19 cellular contexts compared by ENCODE assay signal in genomic region chr9:108709922-108710321, GRCh38.
DNase-seq lines count a peak whose midpoint lies in the region; ATAC-seq and TF ChIP-seq lines count a peak whose summit lies in the region.
"Had no signal": no experiment of that assay in that cellular context is flagged by ENCODE, and none has a peak within 500 bp of the region (broad histone marks: within the 10 kb centered on the region; RNA-seq: fewer than 3 reads in every experiment).

No MANE protein-coding gene starts in this region.

- no peaks in the 10 kb centered on the region for H3F3A ChIP-seq in neural progenitor cell (ENCODE audit: low read depth)

- H3K4me3 Mint-ChIP-seq in neural progenitor cell, result no peak overlapping the region
- H3K4me3 Mint-ChIP-seq: B cell, CD14-positive monocyte had no signal

- H2AFZ ChIP-seq in neural progenitor cell (replicated peaks), result no peak overlapping the region

- H3K4me2 ChIP-seq in neural progenitor cell, result no peak overlapping the region

- H3K79me2 ChIP-seq in neural progenitor cell (ENCODE audit: low read depth), result no peaks in the 10 kb centered on the region

- H3K27me3 Mint-ChIP-seq in neural progenitor cell (ENCODE audit: insufficient read depth, low read depth), result peaks cover 3% of the 10 kb centered on the region

- WGBS in suprapubic skin, result 62% methylated on average over 1 of the region's 1 CpG

- no peaks in the 10 kb centered on the region for H3K27me3 ChIP-seq in suprapubic skin
- no peaks in the 10 kb centered on the region for H3K27me3 ChIP-seq in neural progenitor cell

- peaks cover 5% of the 10 kb centered on the region for H3K9me3 Mint-ChIP-seq in neural progenitor cell

- TF ChIP-seq POLR2A in suprapubic skin (IDR thresholded peaks at IDR 0.05), result no peak

- no peak overlapping the region for H3K27ac Mint-ChIP-seq in neural progenitor cell
- H3K27ac Mint-ChIP-seq: B cell, CD14-positive monocyte had no signal

- no peaks in the 10 kb centered on the region for H4K20me1 ChIP-seq in neural progenitor cell (ENCODE audit: low read depth)

- H3K9me3 ChIP-seq in suprapubic skin (no peaks in the 10 kb centered on the region), neural progenitor cell (ENCODE audit: low read depth) (no peaks in the 10 kb centered on the region)

- no peak for TF ChIP-seq EP300 in suprapubic skin (IDR thresholded peaks at IDR 0.05)

- H3K4me1 ChIP-seq in suprapubic skin (peaks cover 22% of the 10 kb centered on the region), neural progenitor cell (no peaks in the 10 kb centered on the region)

- H3K9ac ChIP-seq in neural progenitor cell, result no peak overlapping the region

- H3K4me3 ChIP-seq in suprapubic skin, result no peak overlapping the region
- H3K4me3 ChIP-seq in neural progenitor cell, result no peak overlapping the region
- H3K4me3 ChIP-seq: SK-N-MC had no signal

- TF ChIP-seq CTCF in 22Rv1 (IDR thresholded peaks at IDR 0.05), result no peak
- no peak for TF ChIP-seq CTCF in suprapubic skin (IDR thresholded peaks at IDR 0.05)
- no peak for TF ChIP-seq CTCF in neural progenitor cell (IDR thresholded peaks at IDR 0.05)

- H3K27ac ChIP-seq in 22Rv1 (peak overlapping the region; percentile 87), caudate nucleus (ENCODE audit: low read depth, low read length) (peak overlapping the region; percentile 94), suprapubic skin (peak overlapping the region; percentile 51), neural progenitor cell (no peak overlapping the region)
- H3K27ac ChIP-seq: SK-N-MC had no signal

- H3K4me1 Mint-ChIP-seq in neural progenitor cell, result peaks cover 4% of the 10 kb centered on the region
- H3K4me1 Mint-ChIP-seq: B cell had no signal

- no peak for ATAC-seq in HG02981 (IDR thresholded peaks at IDR 0.05; ENCODE audit: unreplicated experiment)

- DNase-seq in caudate nucleus (lab: John Stamatoyannopoulos, UW) (peak in 1 of 61 donors; percentile 14), midbrain (lab: John Stamatoyannopoulos, UW) (peak; percentile 61), suprapubic skin (ENCODE audit: low spot score in 2 of 2) (no peak), NCI-H1092 (lab: John Stamatoyannopoulos, UW) (no peak), neural progenitor cell (ENCODE audit: low spot score) (no peak), NCI-H1417 treated with DMSO at 0.1 percent for 48 hours (lab: John Stamatoyannopoulos, UW) (no peak)
- DNase-seq: DMS79, Karpas-422, NCI-H1417, NCI-H187, NCI-H446, NCI-H526, OCI-M1, SHP77 had no signal

- H3K36me3 Mint-ChIP-seq in neural progenitor cell, result no peaks in the 10 kb centered on the region
- H3K36me3 Mint-ChIP-seq: CD14-positive monocyte had no signal

- H3K36me3 ChIP-seq in suprapubic skin (no peaks in the 10 kb centered on the region), neural progenitor cell (no peaks in the 10 kb centered on the region)
